ENCODE assay signal across 23 cellular contexts in the genomic region with DNA sequence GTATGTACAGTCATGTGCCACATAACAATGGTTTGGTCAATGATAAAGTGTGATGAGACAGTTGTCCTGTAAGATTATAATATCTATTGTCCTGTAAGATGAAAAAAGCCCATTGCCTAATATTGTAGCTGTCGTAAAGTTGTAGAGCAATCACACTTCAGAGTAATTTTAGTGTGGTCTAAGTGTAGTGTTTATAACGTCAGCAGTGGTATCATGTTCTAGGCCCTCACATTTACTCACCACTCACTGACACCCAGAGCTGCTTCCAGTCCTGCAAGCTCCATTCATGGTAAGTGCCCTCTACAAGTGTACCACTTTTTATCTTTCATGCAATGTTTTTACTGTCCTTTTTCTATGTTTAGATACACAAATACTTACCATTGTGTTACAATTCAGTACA.
"Had no signal": no experiment of that assay in that cellular context is flagged by ENCODE, and none has a peak within 500 bp of the region (broad histone marks: within the 10 kb centered on the region; RNA-seq: fewer than 3 reads in every experiment).

No MANE protein-coding gene starts in this region.

- H3K36me3 ChIP-seq: heart right ventricle, left lung, lower lobe of right lung, neural progenitor cell, ovary, right lobe of liver, spleen, tibial artery, upper lobe of left lung, uterus had no signal

- H3K9me3 ChIP-seq: heart right ventricle, left lung, lower lobe of right lung, ovary, right lobe of liver, spleen, tibial artery, upper lobe of left lung, uterus had no signal

- FAIRE-seq: islet of Langerhans had no signal

- H2AFZ ChIP-seq: neural progenitor cell had no signal

- H3K9ac ChIP-seq: neural progenitor cell had no signal

- ATAC-seq: left lung; lower lobe of right lung; natural killer cell treated with Interleukin-12 subunit alpha and Interleukin-12 subunit beta and Interleukin-15 and Interleukin-18, amount 100 ng/mL, for 72 hours; right lobe of liver; stimulated activated memory B cell treated with anti-CD40 and anti-IgM and Interleukin-4, amounts not matched to agents 10 μg/mL and 1 μg/mL and 100 μg/mL, for 72 hours had no signal

- H3K27me3 ChIP-seq: dorsolateral prefrontal cortex, left lung, neural progenitor cell, ovary, right lobe of liver, spleen, tibial artery, upper lobe of left lung, uterus had no signal

- H3K4me3 ChIP-seq: dorsolateral prefrontal cortex, heart right ventricle, left lung, lower lobe of right lung, neural progenitor cell, ovary, right lobe of liver, spleen, tibial artery, upper lobe of left lung, uterus had no signal

- H3K27ac ChIP-seq: dorsolateral prefrontal cortex, heart right ventricle, left lung, lower lobe of right lung, neural progenitor cell, ovary, right lobe of liver, spleen, tibial artery, upper lobe of left lung, uterus had no signal

- DNase-seq: cortex of kidney; dorsolateral prefrontal cortex; effector CD8-positive, alpha-beta T cell; foreskin melanocyte; heart right ventricle; hypothalamus; left lung; lower lobe of right lung; midbrain; nucleus accumbens; ovary; right lobe of liver; spleen; stimulated activated CD4-positive, alpha-beta T cell treated with anti-CD3 and anti-CD28 coated beads, Interleukin-15, amount 100 ng/mL, for 24 hours; stimulated activated CD4-positive, alpha-beta T cell treated with anti-CD3 and anti-CD28 coated beads, Interleukin-1b, Interleukin-23, amount 100 ng/mL, for 48 hours; stimulated activated CD4-positive, alpha-beta T cell treated with anti-CD3 and anti-CD28 coated beads, Interleukin-4, amount 100 ng/mL, for 24 hours; tibial artery; upper lobe of left lung; uterus had no signal

- H3K4me1 ChIP-seq: lower lobe of right lung, right lobe of liver, tibial artery, upper lobe of left lung, uterus had no signal

- H3K4me2 ChIP-seq: neural progenitor cell had no signal
